Comparison of ENCODE assay signal across 9 cellular contexts in genomic region chrX:65707153-65707552, GRCh38. TPM values are rescaled to one million over a fixed set of nuclear protein-coding genes. Genes with fewer than 3 reads are reported as not detected.
DNase-seq lines count a peak whose midpoint lies in the region; ATAC-seq and TF ChIP-seq lines count a peak whose summit lies in the region.
"Had no signal": no experiment of that assay in that cellular context is flagged by ENCODE, and none has a peak within 500 bp of the region (broad histone marks: within the 10 kb centered on the region; RNA-seq: fewer than 3 reads in every experiment).

No MANE protein-coding gene starts in this region.

- H3K27ac ChIP-seq in heart right ventricle: peak overlapping the region in 9 of 10 donors; percentile 65 to 85 (median 78)
- H3K27ac ChIP-seq in adipose tissue (ENCODE audit: low read depth, low read length): peak overlapping the region; percentile 72
- H3K27ac ChIP-seq in uterus: peak overlapping the region; percentile 71 to 78
- H3K27ac ChIP-seq: C4-2B had no signal

- no peaks in the 10 kb centered on the region for H3K27me3 ChIP-seq in heart right ventricle
- H3K27me3 ChIP-seq in uterus: no peaks in the 10 kb centered on the region

- peak in 1 of 8 donors; percentile 2 for ATAC-seq in heart right ventricle
- ATAC-seq in left ventricle myocardium superior: no peak
- ATAC-seq in HG02973 (IDR thresholded peaks at IDR 0.05; ENCODE audit: unreplicated experiment): no peak
- no peak for ATAC-seq in GM21367 (IDR thresholded peaks at IDR 0.05; ENCODE audit: unreplicated experiment)
- ATAC-seq in HG03520 (IDR thresholded peaks at IDR 0.05; ENCODE audit: unreplicated experiment): no peak

- peaks cover 0 to 19% (median 0%) of the 10 kb centered on the region in 9 donors for H3K36me3 ChIP-seq in heart right ventricle
- H3K36me3 ChIP-seq in uterus: no peaks in the 10 kb centered on the region

- TF ChIP-seq CTCF in heart right ventricle (IDR thresholded peaks at IDR 0.05) (no peak), uterus (IDR thresholded peaks at IDR 0.05) (no peak)

- DNase-seq in heart right ventricle: no peak
- DNase-seq in left ventricle myocardium superior: no peak
- peak; percentile 51 for DNase-seq in myocyte (ENCODE audit: low read depth)
- no peak for DNase-seq in uterus

- H3K9me3 ChIP-seq in heart right ventricle (no peaks in the 10 kb centered on the region), uterus (no peaks in the 10 kb centered on the region)

- 42 to 45% methylated on average over 2 of the region's 2 CpGs for WGBS in heart right ventricle, 2 donors
- 8 to 68% (median 56%) methylated on average over 2 of the region's 2 CpGs for WGBS in adipose tissue, 3 donors

- intact Hi-C loops in heart right ventricle (cut with DNase I) (loop anchor here in 5 of 10 donors (2.0 to 5.0 kb wide), 4 partner anchors 35 to 110 kb away; partner anchors contain the start of gene MSN (in 1 of the 5)), left ventricle myocardium superior (cut with micrococcal nuclease) (no loop called here), uterus (cut with DNase I; ENCODE audit: low total_unique reads) (no loop called here)

- H3K4me1 ChIP-seq in heart right ventricle (peaks cover 2 to 89% (median 55%) of the 10 kb centered on the region in 9 donors), uterus (peaks cover 7 to 11% of the 10 kb centered on the region in 2 donors)

- no peak overlapping the region for H3K4me3 ChIP-seq in heart right ventricle
- H3K4me3 ChIP-seq in uterus: no peak overlapping the region

- TF ChIP-seq POLR2A in uterus (IDR thresholded peaks at IDR 0.05): no peak

RNA-seq across cellular contexts. Expression of gene MSN, which starts 39.7 kb away (rescaled TPM):
- total RNA-seq in heart right ventricle (100 to 1,000 TPM; 106 to 238 (median 120) TPM), left ventricle myocardium superior (91.2 TPM), myocyte (175 and 207 TPM in 2 replicates), uterus (100 to 1,000 TPM; 106 to 285 (median 137) TPM)
- polyA plus RNA-seq in heart right ventricle (100 to 1,000 TPM in 1 of 2 donors, 10 to 100 TPM in 1; 60.2 to 130 TPM), adipose tissue (100 to 1,000 TPM in 2 of 3 donors, 10 to 100 TPM in 1; 22.7 to 198 (median 172) TPM)
- 306 TPM for polyA plus RNA-seq in myocyte (2012)
